In the genomic region with DNA sequence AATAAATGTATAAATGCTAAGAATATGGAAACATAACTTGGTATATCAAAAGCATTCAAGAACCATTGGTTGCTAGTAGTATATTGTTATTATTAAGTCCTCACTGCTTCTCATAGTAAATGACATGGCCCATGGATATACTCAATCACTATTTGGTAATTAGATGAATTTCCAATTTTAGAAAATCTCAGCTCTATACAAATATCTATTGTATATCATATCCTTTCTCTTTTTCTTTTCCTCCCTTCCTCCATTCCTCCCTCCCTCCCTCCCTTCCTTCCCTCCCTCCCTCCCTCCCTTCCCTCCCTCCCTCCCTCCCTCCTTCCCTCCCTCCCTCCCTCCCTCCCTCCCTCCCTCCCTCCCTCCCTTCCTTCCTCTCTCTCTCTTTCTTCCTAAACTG, we compare ENCODE assay signal across 10 cellular contexts.
"Had no signal": no experiment of that assay in that cellular context is flagged by ENCODE, and none has a peak within 500 bp of the region (broad histone marks: within the 10 kb centered on the region; RNA-seq: fewer than 3 reads in every experiment).

No MANE protein-coding gene starts in this region.

- ATAC-seq: HCT116 had no signal

- H3K9ac ChIP-seq: GM23248 had no signal

- H3K27ac ChIP-seq: GM23248 had no signal

- H3K4me3 Mint-ChIP-seq: GM23338, H9, HFFc6 had no signal

- H3K9me3 Mint-ChIP-seq: GM23338, H9 had no signal

- DNase-seq: GM23248, GOT3, HCEC 1CT, HFFc6 had no signal

- H3K27ac Mint-ChIP-seq: GM23338, H9, HFFc6 had no signal

- H3K4me2 ChIP-seq: GM23338 had no signal

- H3K4me1 ChIP-seq: HAP-1 had no signal

- H3K9me3 ChIP-seq: HAP-1 had no signal

- H3K36me3 ChIP-seq: HAP-1 had no signal

- FAIRE-seq: H1, H54 had no signal

- H3K4me1 Mint-ChIP-seq: GM23338, H9 had no signal

- H3K4me3 ChIP-seq: GM23248, GM23338, HAP-1 had no signal

- H2AFZ ChIP-seq: GM23248, GM23338 had no signal
